In genomic region chr10:91088300-91089140, GRCh38 we compare ENCODE assay signal across 10 cellular contexts.
DNase-seq lines count a peak whose midpoint lies in the region; ATAC-seq, FAIRE-seq and TF ChIP-seq lines count a peak whose summit lies in the region.
"Had no signal": no experiment of that assay in that cellular context is flagged by ENCODE, and none has a peak within 500 bp of the region (broad histone marks: within the 10 kb centered on the region; RNA-seq: fewer than 3 reads in every experiment).

No MANE protein-coding gene starts in this region.

- H4K20me1 ChIP-seq in neural progenitor cell (ENCODE audit: low read depth): no peaks in the 10 kb centered on the region
- H4K20me1 ChIP-seq: BLaER1 treated with 17β-estradiol and CSF1 and Interleukin-3, amounts not matched to agents 10 nM and 100 nM had no signal

- FAIRE-seq in RCC 7860 (lab: Jason Lieb, UNC): no peak

- H3F3A ChIP-seq in neural progenitor cell (ENCODE audit: low read depth): no peaks in the 10 kb centered on the region

- H3K36me3 ChIP-seq in neural progenitor cell: no peaks in the 10 kb centered on the region
- H3K36me3 ChIP-seq: BLaER1 treated with 17β-estradiol and CSF1 and Interleukin-3, amounts not matched to agents 10 nM and 100 nM had no signal

- peaks cover 2% of the 10 kb centered on the region for H3K4me1 Mint-ChIP-seq in neural progenitor cell

- no peaks in the 10 kb centered on the region for H3K4me1 ChIP-seq in neural progenitor cell

- no peak overlapping the region for H3K27ac ChIP-seq in neural progenitor cell
- H3K27ac ChIP-seq: BLaER1 treated with 17β-estradiol and CSF1 and Interleukin-3, amounts not matched to agents 10 nM and 100 nM had no signal

- no peak overlapping the region for H3K27ac Mint-ChIP-seq in neural progenitor cell
- H3K27ac Mint-ChIP-seq: IgD-negative memory B cell had no signal

- TF ChIP-seq CTCF in foreskin fibroblast (IDR thresholded peaks at IDR 0.05; ENCODE audit: low read depth, low read length) (no peak), neural progenitor cell (IDR thresholded peaks at IDR 0.05) (no peak)

- peaks cover 5% of the 10 kb centered on the region for H3K27me3 Mint-ChIP-seq in neural progenitor cell (ENCODE audit: insufficient read depth, low read depth)
- H3K27me3 Mint-ChIP-seq: IgD-negative memory B cell had no signal

- H3K27me3 ChIP-seq in neural progenitor cell: no peaks in the 10 kb centered on the region
- H3K27me3 ChIP-seq: BLaER1 treated with 17β-estradiol and CSF1 and Interleukin-3, amounts not matched to agents 10 nM and 100 nM had no signal

- H3K4me3 Mint-ChIP-seq in neural progenitor cell: no peak overlapping the region
- H3K4me3 Mint-ChIP-seq: IgD-negative memory B cell had no signal

- H3K9ac ChIP-seq in neural progenitor cell: no peak overlapping the region
- H3K9ac ChIP-seq: BLaER1 treated with 17β-estradiol and CSF1 and Interleukin-3, amounts not matched to agents 10 nM and 100 nM had no signal

- H3K9me3 ChIP-seq in neural progenitor cell (ENCODE audit: low read depth): peaks cover 4% of the 10 kb centered on the region

- no peaks in the 10 kb centered on the region for H3K79me2 ChIP-seq in neural progenitor cell (ENCODE audit: low read depth)

- ATAC-seq in stimulated activated naive CD8-positive, alpha-beta T cell treated with anti-CD3 and anti-CD28 coated beads, Interleukin-15, Interleukin-2, amounts not matched to agents 100 U/mL and 50 U/mL, for 24 hours: peak; percentile 61

- H3K4me3 ChIP-seq in foreskin fibroblast (ENCODE audit: low read depth in 1 of 2, low read length in 2 of 2): no peak overlapping the region
- H3K4me3 ChIP-seq in neural progenitor cell: no peak overlapping the region
- H3K4me3 ChIP-seq: BLaER1 treated with 17β-estradiol and CSF1 and Interleukin-3, amounts not matched to agents 10 nM and 100 nM had no signal

- H2AFZ ChIP-seq in neural progenitor cell (replicated peaks): no peak overlapping the region

- DNase-seq in NCI-H510A treated with DMSO at 0.1 percent for 48 hours (lab: John Stamatoyannopoulos, UW) (peak; percentile 50), NCI-H510A (lab: John Stamatoyannopoulos, UW) (no peak), RCC 7860 (ENCODE audit: low spot score) (peak; percentile 28), foreskin fibroblast (peak; percentile 3 to 43), neural progenitor cell (ENCODE audit: low spot score) (no peak), NCI-H2029 treated with DMSO at 0.1 percent for 48 hours (lab: John Stamatoyannopoulos, UW) (no peak), H4 (ENCODE audit: low spot score) (no peak)
- DNase-seq in stimulated activated naive CD8-positive, alpha-beta T cell treated with anti-CD3 and anti-CD28 coated beads, Interleukin-15, Interleukin-2, amounts not matched to agents 100 U/mL and 50 U/mL, for 24 hours: no peak

- H3K9me3 Mint-ChIP-seq in neural progenitor cell: peaks cover 10% of the 10 kb centered on the region

- H3K36me3 Mint-ChIP-seq in neural progenitor cell: no peaks in the 10 kb centered on the region

- H3K4me2 ChIP-seq in neural progenitor cell: no peak overlapping the region

Comparison
In these comparisons a context has a peak if more than half of its experiments do, and no peak if none do; other contexts are left out.
1. DNase-seq: peak in NCI-H510A treated with DMSO at 0.1 percent for 48 hours (single experiment), RCC 7860 (single experiment) and foreskin fibroblast (2 of 2); none in NCI-H510A (single experiment), stimulated activated naive CD8-positive, alpha-beta T cell treated with anti-CD3 and anti-CD28 coated beads, Interleukin-15, Interleukin-2, amounts not matched to agents 100 U/mL and 50 U/mL, for 24 hours (single experiment), neural progenitor cell (single experiment), NCI-H2029 treated with DMSO at 0.1 percent for 48 hours (single experiment) and H4 (single experiment).